ENCODE assay signal across 8 cellular contexts in genomic region chr6:136031982-136032381, GRCh38.
DNase-seq lines count a peak whose midpoint lies in the region; ATAC-seq and TF ChIP-seq lines count a peak whose summit lies in the region.

No MANE protein-coding gene starts in this region.

- H3K4me1 ChIP-seq in PC-3 (ENCODE audit: insufficient read depth, low read length) (no peaks in the 10 kb centered on the region), foreskin keratinocyte (no peaks in the 10 kb centered on the region), uterus (peaks cover 0 to 6% of the 10 kb centered on the region in 2 donors)

- H3K79me2 ChIP-seq in PC-3 (ENCODE audit: low read length) = no peaks in the 10 kb centered on the region

- H3K27me3 ChIP-seq in PC-3 (ENCODE audit: low read length) (no peaks in the 10 kb centered on the region), foreskin keratinocyte (no peaks in the 10 kb centered on the region), uterus (no peaks in the 10 kb centered on the region)

- CTCF ChIA-PET in PC-3 (lab: Charles Lee) = interaction anchor here (0.6 to 0.7 kb wide), 2 partner anchors 15 to 180 kb away, joined by 3 to 4 read pairs; no protein-coding TSS in a partner anchor

- intact Hi-C loops in Right ventricle myocardium superior (cut with DNase I) (loop anchor here (5.0 to 10.0 kb wide), 2 partner anchors 83 to 195 kb away; no protein-coding TSS in a partner anchor), Right ventricle myocardium inferior (cut with DNase I) (loop anchor here (5.0 kb wide), 1 partner anchor 195 kb away; no protein-coding TSS in a partner anchor), PC-3 (cut with micrococcal nuclease) (loop anchor here (1.0 to 5.0 kb wide), 2 partner anchors 194 to 495 kb away; no protein-coding TSS in a partner anchor), uterus (cut with DNase I; ENCODE audit: low total_unique reads) (no loop called here)

- H4K20me1 ChIP-seq in PC-3 (ENCODE audit: low read length) = no peaks in the 10 kb centered on the region

- peak; percentile 67 for TF ChIP-seq CTCF in PC-3 (conservative IDR thresholded peaks at IDR 0.05; ENCODE audit: low read depth, low read length)
- peak; percentile 65 for TF ChIP-seq CTCF in foreskin keratinocyte (conservative IDR thresholded peaks at IDR 0.05)
- TF ChIP-seq CTCF in uterus (IDR thresholded peaks at IDR 0.05) = peak; percentile 33 to 50 (median 38)

- BruUV-seq in PC-3 (replicated peaks; lab: Mats Ljungman, UMichigan) = no TSS peak

- H3K9ac ChIP-seq in PC-3 (ENCODE audit: low read length) = no peak overlapping the region

- H3K27ac ChIP-seq in PC-3 (ENCODE audit: low read length) = no peak overlapping the region
- H3K27ac ChIP-seq in foreskin keratinocyte = no peak overlapping the region
- no peak overlapping the region for H3K27ac ChIP-seq in uterus

- POLR2A ChIA-PET in PC-3 (lab: Charles Lee; ENCODE audit: unreplicated experiment) = no interaction called here

- no peak overlapping the region for H3K4me2 ChIP-seq in PC-3 (ENCODE audit: low read length)

- H3K4me3 ChIP-seq in PC-3 (ENCODE audit: low read length) = no peak overlapping the region
- H3K4me3 ChIP-seq in uterus = no peak overlapping the region

- no peak for TF ChIP-seq POLR2A in uterus (IDR thresholded peaks at IDR 0.05)

- DNase-seq in Right ventricle myocardium superior (no peak), Right ventricle myocardium inferior (ENCODE audit: missing footprints) (no peak), PC-3 (peak; percentile 44), foreskin keratinocyte (peak in 1 of 2 donors; percentile 32), uterus (peak in 1 of 2 donors; percentile 41), foreskin melanocyte (no peak), COLO668 (lab: John Stamatoyannopoulos, UW; ENCODE audit: unreplicated experiment) (no peak)

- no peak overlapping the region for H2AFZ ChIP-seq in PC-3 (ENCODE audit: low read length)

- H3K9me2 ChIP-seq in PC-3 (replicated peaks; ENCODE audit: low read length) = no peaks in the 10 kb centered on the region

- no peaks in the 10 kb centered on the region for H3F3A ChIP-seq in PC-3 (ENCODE audit: low read length, unreplicated experiment)

- ATAC-seq in Right ventricle myocardium superior (ENCODE audit: poor library complexity) = peak; percentile 72
- no peak for ATAC-seq in Right ventricle myocardium inferior
- peak; percentile 76 for ATAC-seq in PC-3
- ATAC-seq in foreskin keratinocyte = peak; percentile 64
- ATAC-seq in GM18520 (IDR thresholded peaks at IDR 0.05; ENCODE audit: unreplicated experiment) = no peak

- H3K36me3 ChIP-seq in PC-3 (ENCODE audit: low read depth, low read length) (no peaks in the 10 kb centered on the region), uterus (no peaks in the 10 kb centered on the region)

- no peaks in the 10 kb centered on the region for H3K9me3 ChIP-seq in PC-3 (ENCODE audit: low read length)
- no peaks in the 10 kb centered on the region for H3K9me3 ChIP-seq in uterus

Comparison
In these comparisons a context has a peak if more than half of its experiments do, and no peak if none do; other contexts are left out.
1. ATAC-seq: peak in Right ventricle myocardium superior (single experiment), PC-3 (single experiment) and foreskin keratinocyte (single experiment); none in Right ventricle myocardium inferior (single experiment) and GM18520 (single experiment).
2. Peak in every context shown above with its lines, with median percentiles within 50 percentile points of each other: CTCF ChIP-seq.